Comparison of ENCODE assay signal across 39 cellular contexts in genomic region chr6:114171473-114171872, GRCh38.
"Had no signal": no experiment of that assay in that cellular context is flagged by ENCODE, and none has a peak within 500 bp of the region (broad histone marks: within the 10 kb centered on the region; RNA-seq: fewer than 3 reads in every experiment).

No MANE protein-coding gene starts in this region.

- H3K27ac Mint-ChIP-seq: activated naive CD4-positive, alpha-beta T cell treated with anti-CD3 and anti-CD28 coated beads for 36 hours; activated naive CD4-positive, alpha-beta T cell treated with anti-CD3 and anti-CD28 coated beads, Interleukin-2, amount 10 ng/mL, durations not matched to agents 7 days and 5 days; activated naive CD4-positive, alpha-beta T cell treated with anti-CD3 and anti-CD28 coated beads, Interleukin-2, amount 50 U/mL, for 24 hours; activated naive CD4-positive, alpha-beta T cell treated with anti-CD3 and anti-CD28 coated beads, Interleukin-2, amount 50 U/mL, for 72 hours; activated naive CD8-positive, alpha-beta T cell; activated naive CD8-positive, alpha-beta T cell treated with anti-CD3 and anti-CD28 coated beads for 36 hours; activated naive CD8-positive, alpha-beta T cell treated with anti-CD3 and anti-CD28 coated beads, Interleukin-2, amount 10 ng/mL, durations not matched to agents 7 days and 5 days; activated naive CD8-positive, alpha-beta T cell treated with anti-CD3 and anti-CD28 coated beads, Interleukin-2, amount 50 U/mL, for 24 hours; activated T-cell treated with anti-CD3 and anti-CD28 coated beads, Interleukin-2, amount 50 U/mL, for 24 hours; activated T-cell treated with anti-CD3 and anti-CD28 coated beads, Interleukin-2, amount 50 U/mL, for 72 hours; activated T-helper 1 cell treated with anti-CD3 and anti-CD28 coated beads, Interleukin-12 subunit alpha, Interleukin-12 subunit beta, Interleukin-2, Interleukin-4 antibody, amounts not matched to agents 30 ng/mL and 10 ng/mL and 1 ng/mL, durations not matched to agents 14 hours and 24 hours and 36 hours; activated T-helper 17 cell treated with anti-CD3 and anti-CD28 coated beads, Interleukin-2, amount 50 U/mL, for 72 hours; activated T-helper 2 cell treated with anti-CD3 and anti-CD28 coated beads, Interferon-gamma antibody, Interleukin-2, Interleukin-4, amounts not matched to agents 10 μg/mL and 5 μg/mL and 100 μg/mL, durations not matched to agents 14 hours and 24 hours and 36 hours; brain had no signal

- H3K27me3 Mint-ChIP-seq: activated naive CD4-positive, alpha-beta T cell treated with anti-CD3 and anti-CD28 coated beads, Interleukin-2, amount 10 ng/mL, durations not matched to agents 7 days and 5 days; activated naive CD8-positive, alpha-beta T cell treated with anti-CD3 and anti-CD28 coated beads for 36 hours; activated naive CD8-positive, alpha-beta T cell treated with anti-CD3 and anti-CD28 coated beads, Interleukin-2, amount 10 ng/mL, durations not matched to agents 7 days and 5 days; brain had no signal

- H3K36me3 ChIP-seq: adrenal gland, ascending aorta, brain microvascular endothelial cell, breast epithelium had no signal

- DNase-seq: activated effector memory CD4-positive, alpha-beta T cell treated with anti-CD3 and anti-CD28 coated beads, Interleukin-2, amount 50 U/mL, for 16 hours; activated effector memory CD4-positive, alpha-beta T cell treated with Interleukin-2 at 50 U/mL for 16 hours; activated gamma-delta T cell; activated gamma-delta T cell treated with Interleukin-2 at 50 U/mL for 16 hours; activated naive CD4-positive, alpha-beta T cell; activated naive CD4-positive, alpha-beta T cell treated with anti-CD3 and anti-CD28 coated beads for 36 hours; activated naive CD4-positive, alpha-beta T cell treated with anti-CD3 and anti-CD28 coated beads, Interleukin-2, amount 10 ng/mL, durations not matched to agents 7 days and 5 days; activated naive CD4-positive, alpha-beta T cell treated with anti-CD3 and anti-CD28 coated beads, Interleukin-2, amount 50 U/mL, for 16 hours; activated naive CD4-positive, alpha-beta T cell treated with Interleukin-2 at 50 U/mL for 16 hours; activated naive CD8-positive, alpha-beta T cell treated with anti-CD3 and anti-CD28 coated beads for 36 hours; activated naive CD8-positive, alpha-beta T cell treated with anti-CD3 and anti-CD28 coated beads, Interleukin-2, amount 10 ng/mL, durations not matched to agents 7 days and 5 days; activated naive CD8-positive, alpha-beta T cell treated with anti-CD3 and anti-CD28 coated beads, Interleukin-2, amount 50 U/mL, for 24 hours; activated T-cell treated with anti-CD3 and anti-CD28 coated beads, Interleukin-2, amount 50 U/mL, for 1 hour; activated T-cell treated with anti-CD3 and anti-CD28 coated beads, Interleukin-2, amount 50 U/mL, for 24 hours; activated T-cell treated with anti-CD3 and anti-CD28 coated beads, Interleukin-2, amount 50 U/mL, for 4 hours; activated T-cell treated with anti-CD3 and anti-CD28 coated beads, Interleukin-2, amount 50 U/mL, for 48 hours; activated T-cell treated with anti-CD3 and anti-CD28 coated beads, Interleukin-2, amount 50 U/mL, for 72 hours; adrenal gland; amniotic stem cell; amygdala; anterior cingulate cortex; aorta; body of pancreas; brain microvascular endothelial cell; caudate nucleus; central memory CD4-positive, alpha-beta T cell; cerebellar nuclear complex had no signal

- FAIRE-seq: astrocyte, bronchial epithelial cell had no signal

- H3K27ac ChIP-seq: adrenal gland, ascending aorta, body of pancreas, brain microvascular endothelial cell, breast epithelium had no signal

- H3K4me1 ChIP-seq: adrenal gland, ascending aorta, breast epithelium had no signal

- H3K9me3 Mint-ChIP-seq: activated naive CD4-positive, alpha-beta T cell treated with anti-CD3 and anti-CD28 coated beads for 36 hours; activated naive CD4-positive, alpha-beta T cell treated with anti-CD3 and anti-CD28 coated beads, Interleukin-2, amount 10 ng/mL, durations not matched to agents 7 days and 5 days; activated naive CD4-positive, alpha-beta T cell treated with anti-CD3 and anti-CD28 coated beads, Interleukin-2, amount 50 U/mL, for 24 hours; activated naive CD4-positive, alpha-beta T cell treated with anti-CD3 and anti-CD28 coated beads, Interleukin-2, amount 50 U/mL, for 72 hours; activated naive CD8-positive, alpha-beta T cell treated with anti-CD3 and anti-CD28 coated beads for 36 hours; activated naive CD8-positive, alpha-beta T cell treated with anti-CD3 and anti-CD28 coated beads, Interleukin-2, amount 10 ng/mL, durations not matched to agents 7 days and 5 days; activated naive CD8-positive, alpha-beta T cell treated with anti-CD3 and anti-CD28 coated beads, Interleukin-2, amount 50 U/mL, for 24 hours; activated T-cell treated with anti-CD3 and anti-CD28 coated beads, Interleukin-2, amount 50 U/mL, for 24 hours; activated T-cell treated with anti-CD3 and anti-CD28 coated beads, Interleukin-2, amount 50 U/mL, for 4 hours; activated T-cell treated with anti-CD3 and anti-CD28 coated beads, Interleukin-2, amount 50 U/mL, for 72 hours; activated T-helper 1 cell treated with anti-CD3 and anti-CD28 coated beads, Interleukin-12 subunit alpha, Interleukin-12 subunit beta, Interleukin-2, Interleukin-4 antibody, amounts not matched to agents 30 ng/mL and 10 ng/mL and 1 ng/mL, durations not matched to agents 14 hours and 24 hours and 36 hours; activated T-helper 17 cell treated with anti-CD3 and anti-CD28 coated beads, Interleukin-2, amount 50 U/mL, for 72 hours; activated T-helper 2 cell treated with anti-CD3 and anti-CD28 coated beads, Interferon-gamma antibody, Interleukin-2, Interleukin-4, amounts not matched to agents 10 μg/mL and 5 μg/mL and 100 μg/mL, durations not matched to agents 14 hours and 24 hours and 36 hours had no signal

- H3K4me1 Mint-ChIP-seq: activated naive CD4-positive, alpha-beta T cell treated with anti-CD3 and anti-CD28 coated beads, Interleukin-2, amount 10 ng/mL, durations not matched to agents 7 days and 5 days; activated naive CD4-positive, alpha-beta T cell treated with anti-CD3 and anti-CD28 coated beads, Interleukin-2, amount 50 U/mL, for 24 hours; activated naive CD8-positive, alpha-beta T cell treated with anti-CD3 and anti-CD28 coated beads for 36 hours; activated naive CD8-positive, alpha-beta T cell treated with anti-CD3 and anti-CD28 coated beads, Interleukin-2, amount 10 ng/mL, durations not matched to agents 7 days and 5 days; activated naive CD8-positive, alpha-beta T cell treated with anti-CD3 and anti-CD28 coated beads, Interleukin-2, amount 50 U/mL, for 24 hours; activated T-helper 17 cell treated with anti-CD3 and anti-CD28 coated beads, Interleukin-2, amount 50 U/mL, for 72 hours; central memory CD8-positive, alpha-beta T cell had no signal

- H3K36me3 Mint-ChIP-seq: activated naive CD4-positive, alpha-beta T cell treated with anti-CD3 and anti-CD28 coated beads, Interleukin-2, amount 10 ng/mL, durations not matched to agents 7 days and 5 days; activated naive CD4-positive, alpha-beta T cell treated with anti-CD3 and anti-CD28 coated beads, Interleukin-2, amount 50 U/mL, for 24 hours; activated naive CD4-positive, alpha-beta T cell treated with anti-CD3 and anti-CD28 coated beads, Interleukin-2, amount 50 U/mL, for 72 hours; activated naive CD8-positive, alpha-beta T cell; activated naive CD8-positive, alpha-beta T cell treated with anti-CD3 and anti-CD28 coated beads for 36 hours; activated naive CD8-positive, alpha-beta T cell treated with anti-CD3 and anti-CD28 coated beads, Interleukin-2, amount 10 ng/mL, durations not matched to agents 7 days and 5 days; brain had no signal

- ATAC-seq: activated naive CD4-positive, alpha-beta T cell treated with anti-CD3 and anti-CD28 coated beads, Interleukin-2, amount 50 U/mL, for 72 hours; activated naive CD8-positive, alpha-beta T cell treated with anti-CD3 and anti-CD28 coated beads, Interleukin-2, amount 50 U/mL, for 24 hours; activated T-cell treated with anti-CD3 and anti-CD28 coated beads, Interleukin-2, amount 50 U/mL, for 4 hours; activated T-cell treated with anti-CD3 and anti-CD28 coated beads, Interleukin-2, amount 50 U/mL, for 72 hours; activated T-helper 17 cell treated with anti-CD3 and anti-CD28 coated beads, Interleukin-2, amount 50 U/mL, for 72 hours; body of pancreas had no signal

- H3K9me3 ChIP-seq: adrenal gland, ascending aorta, body of pancreas, breast epithelium had no signal

- H3K4me3 ChIP-seq: adrenal gland, ascending aorta, body of pancreas, breast epithelium had no signal

- H3K4me3 Mint-ChIP-seq: activated naive CD4-positive, alpha-beta T cell treated with anti-CD3 and anti-CD28 coated beads for 36 hours; activated naive CD4-positive, alpha-beta T cell treated with anti-CD3 and anti-CD28 coated beads, Interleukin-2, amount 10 ng/mL, durations not matched to agents 7 days and 5 days; activated naive CD4-positive, alpha-beta T cell treated with anti-CD3 and anti-CD28 coated beads, Interleukin-2, amount 50 U/mL, for 24 hours; activated naive CD8-positive, alpha-beta T cell; activated naive CD8-positive, alpha-beta T cell treated with anti-CD3 and anti-CD28 coated beads for 36 hours; activated naive CD8-positive, alpha-beta T cell treated with anti-CD3 and anti-CD28 coated beads, Interleukin-2, amount 10 ng/mL, durations not matched to agents 7 days and 5 days; activated naive CD8-positive, alpha-beta T cell treated with anti-CD3 and anti-CD28 coated beads, Interleukin-2, amount 50 U/mL, for 24 hours; activated T-cell treated with anti-CD3 and anti-CD28 coated beads, Interleukin-2, amount 50 U/mL, for 24 hours; activated T-cell treated with anti-CD3 and anti-CD28 coated beads, Interleukin-2, amount 50 U/mL, for 4 hours; activated T-cell treated with anti-CD3 and anti-CD28 coated beads, Interleukin-2, amount 50 U/mL, for 72 hours; activated T-helper 1 cell treated with anti-CD3 and anti-CD28 coated beads, Interleukin-12 subunit alpha, Interleukin-12 subunit beta, Interleukin-2, Interleukin-4 antibody, amounts not matched to agents 30 ng/mL and 10 ng/mL and 1 ng/mL, durations not matched to agents 14 hours and 24 hours and 36 hours; activated T-helper 17 cell treated with anti-CD3 and anti-CD28 coated beads, Interleukin-2, amount 50 U/mL, for 72 hours; brain; central memory CD8-positive, alpha-beta T cell had no signal

- H3K27me3 ChIP-seq: adrenal gland, ascending aorta, body of pancreas, brain microvascular endothelial cell, breast epithelium had no signal
